Comparison of ENCODE assay signal across 8 cellular contexts in genomic region chr22:50271011-50271394, GRCh38. TPM values are rescaled to one million over a fixed set of nuclear protein-coding genes. Genes with fewer than 3 reads are reported as not detected.
DNase-seq lines count a peak whose midpoint lies in the region; ATAC-seq and TF ChIP-seq lines count a peak whose summit lies in the region.

No MANE protein-coding gene starts in this region.

- TF ChIP-seq CTCF in GM12864 (IDR thresholded peaks at IDR 0.05; ENCODE audit: low read depth, low read length, missing control alignments) (no peak), retinal pigment epithelial cell (conservative IDR thresholded peaks at IDR 0.05; ENCODE audit: low read depth, low read length) (no peak)

- H3K9me3 ChIP-seq in SJCRH30 (replicated peaks) = no peaks in the 10 kb centered on the region
- H3K9me3 ChIP-seq in esophagus (ENCODE audit: control insufficient read depth in 2 of 2, insufficient read depth in 1 of 2, low read depth in 1 of 2, low read length in 1 of 2) = no peaks in the 10 kb centered on the region

- H3K4me3 ChIP-seq in GM12864 (ENCODE audit: low read depth, low read length) = peak overlapping the region; percentile 58; the same call in 1 of the 2 replicates
- peak overlapping the region; percentile 52 for H3K4me3 ChIP-seq in SJCRH30
- H3K4me3 ChIP-seq in esophagus (ENCODE audit: low read depth in 1 of 2, low read length in 2 of 2) = peak overlapping the region; percentile 31 to 48
- peak overlapping the region; percentile 42 for H3K4me3 ChIP-seq in retinal pigment epithelial cell (ENCODE audit: low read length)

- H3K4me1 ChIP-seq in SJCRH30 = peaks cover 17% of the 10 kb centered on the region
- H3K4me1 ChIP-seq in esophagus (ENCODE audit: control insufficient read depth in 2 of 2, insufficient read depth in 2 of 2, low read length in 1 of 2) = peaks cover 12 to 31% of the 10 kb centered on the region in 2 donors

- ATAC-seq in HG03280 (IDR thresholded peaks at IDR 0.05; ENCODE audit: unreplicated experiment) (no peak), HG03432 (IDR thresholded peaks at IDR 0.05; ENCODE audit: unreplicated experiment) (no peak)

- WGBS in esophagus, 2 donors = 2 to 3% methylated on average over 30 of the region's 30 CpGs

- H3K27ac ChIP-seq in SJCRH30 (no peak overlapping the region), esophagus (ENCODE audit: low read depth in 2 of 2, low read length in 1 of 2) (peak overlapping the region in 1 of 2 donors; percentile 36)

- H3K36me3 ChIP-seq in SJCRH30 (peaks cover 15% of the 10 kb centered on the region), esophagus (ENCODE audit: control insufficient read depth in 2 of 2, insufficient read depth in 2 of 2, low read length in 1 of 2) (peaks cover 0 to 14% of the 10 kb centered on the region in 2 donors)

- H3K27me3 ChIP-seq in SJCRH30 (no peaks in the 10 kb centered on the region), esophagus (ENCODE audit: control insufficient read depth in 1 of 2, insufficient read depth in 2 of 2, low read length in 2 of 2) (no peaks in the 10 kb centered on the region)

- no peak for DNase-seq in GM12864 (ENCODE audit: low read depth)
- DNase-seq in SJCRH30 = no peak
- DNase-seq in retinal pigment epithelial cell (ENCODE audit: low read depth) = no peak
- DNase-seq in SHP77 (lab: John Stamatoyannopoulos, UW) = no peak
- DNase-seq in T1000 (lab: John Stamatoyannopoulos, UW) = no peak

RNA-seq across cellular contexts. Expression of gene MAPK11, which starts 0.8 kb away (rescaled TPM):
- 3.2 and 4.2 TPM in 2 replicates for total RNA-seq in SJCRH30 (2014; rRNA removed; shearing (Covaris generic))
- polyA plus RNA-seq in esophagus = 1 to 10 TPM; 5.4 to 6.1 TPM

RNA-seq across cellular contexts. Expression of gene MAPK12, which starts 9.5 kb away (rescaled TPM):
- 52.0 and 54.0 TPM in 2 replicates for total RNA-seq in SJCRH30 (2014; rRNA removed; shearing (Covaris generic))
- polyA plus RNA-seq in esophagus = 1 to 10 TPM; 3.0 to 3.4 TPM

RNA-seq across cellular contexts. Expression of gene HDAC10, which starts 19.9 kb away (rescaled TPM):
- total RNA-seq in SJCRH30 (2014; rRNA removed; shearing (Covaris generic)) = 11.2 and 21.4 TPM in 2 replicates
- 10 to 100 TPM; 22.0 to 42.4 TPM for polyA plus RNA-seq in esophagus

RNA-seq across cellular contexts. Expression of gene TUBGCP6, which starts 26.2 kb away (rescaled TPM):
- 27.8 and 40.2 TPM in 2 replicates for total RNA-seq in SJCRH30 (2014; rRNA removed; shearing (Covaris generic))
- 10 to 100 TPM; 19.3 to 37.9 TPM for polyA plus RNA-seq in esophagus

RNA-seq across cellular contexts. Expression of gene PLXNB2, which starts 36.4 kb away (rescaled TPM):
- 104 and 109 TPM in 2 replicates for total RNA-seq in SJCRH30 (2014; rRNA removed; shearing (Covaris generic))
- 100 to 1,000 TPM; 107 to 186 TPM for polyA plus RNA-seq in esophagus
